ENCODE assay signal across 13 cellular contexts in genomic region chr21:45977396-45977795, GRCh38. TPM values are rescaled to one million over a fixed set of nuclear protein-coding genes. Genes with fewer than 3 reads are reported as not detected.
DNase-seq lines count a peak whose midpoint lies in the region; TF ChIP-seq lines count a peak whose summit lies in the region.
"Had no signal": no experiment of that assay in that cellular context is flagged by ENCODE, and none has a peak within 500 bp of the region (broad histone marks: within the 10 kb centered on the region; RNA-seq: fewer than 3 reads in every experiment).

No MANE protein-coding gene starts in this region.

- no peaks in the 10 kb centered on the region for H3K9me2 ChIP-seq in PC-9 (ENCODE audit: insufficient read depth)

- CTCF ChIA-PET in PC-9 (lab: Charles Lee) = no interaction called here

- H3K27ac Mint-ChIP-seq in CD14-positive monocyte = no peak overlapping the region
- H3K27ac Mint-ChIP-seq in osteocyte (ENCODE audit: unreplicated experiment) = peak overlapping the region; percentile 77
- H3K27ac Mint-ChIP-seq: immature natural killer cell; T-helper 1 cell treated with Interleukin-12 subunit alpha and Interleukin-12 subunit beta and Interleukin-4 antibody, amounts not matched to agents 30 μg/mL and 1 μg/mL, for 36 hours had no signal

- peaks cover 47 to 72% (median 49%) of the 10 kb centered on the region in 3 donors for H3K27me3 Mint-ChIP-seq in CD14-positive monocyte (ENCODE audit: low read depth in 3 of 3)
- H3K27me3 Mint-ChIP-seq in osteocyte (ENCODE audit: unreplicated experiment) = no peaks in the 10 kb centered on the region

- H3K36me3 ChIP-seq in SK-N-MC (ENCODE audit: insufficient read depth, low read length) (no peaks in the 10 kb centered on the region), left ventricle myocardium inferior (no peaks in the 10 kb centered on the region), PC-9 (ENCODE audit: low read depth) (no peaks in the 10 kb centered on the region)
- H3K36me3 ChIP-seq: cardiac muscle cell had no signal

- DNase-seq in CD14-positive monocyte (ENCODE audit: low spot score) (peak; percentile 42), SK-N-MC (ENCODE audit: low read depth, low spot score) (no peak), left ventricle myocardium inferior (peak; percentile 50), osteocyte (ENCODE audit: extremely low spot score, unreplicated experiment) (no peak), superior temporal gyrus (ENCODE audit: extremely low spot score) (no peak), NCI-H2081 (lab: John Stamatoyannopoulos, UW) (no peak), PC-9 (no peak), AG20443 (ENCODE audit: low spot score) (no peak)
- DNase-seq: activated CD4-positive, alpha-beta T cell treated with anti-CD3 and anti-CD28 coated beads, Interleukin-2, amount 50 U/mL, for 1 hour; DMS53; immature natural killer cell had no signal

- peaks cover 0 to 15% (median 2%) of the 10 kb centered on the region in 7 donors for H3K9me3 Mint-ChIP-seq in CD14-positive monocyte
- no peaks in the 10 kb centered on the region for H3K9me3 Mint-ChIP-seq in osteocyte (ENCODE audit: unreplicated experiment)
- H3K9me3 Mint-ChIP-seq: immature natural killer cell; T-helper 1 cell treated with Interleukin-12 subunit alpha and Interleukin-12 subunit beta and Interleukin-4 antibody, amounts not matched to agents 30 μg/mL and 1 μg/mL, for 36 hours had no signal

- peaks cover 14% of the 10 kb centered on the region; the same call in 1 of the 2 replicates for H3F3A ChIP-seq in PC-9 (ENCODE audit: insufficient read depth, low read depth)

- H3K4me1 ChIP-seq in left ventricle myocardium inferior (peaks cover 69% of the 10 kb centered on the region), PC-9 (replicated peaks; ENCODE audit: insufficient read depth) (peaks cover 16% of the 10 kb centered on the region)

- no peak overlapping the region for H3K4me2 ChIP-seq in PC-9

- H3K36me3 Mint-ChIP-seq in CD14-positive monocyte (no peaks in the 10 kb centered on the region), osteocyte (ENCODE audit: unreplicated experiment) (no peaks in the 10 kb centered on the region)
- H3K36me3 Mint-ChIP-seq: immature natural killer cell had no signal

- peak overlapping the region; percentile 18; the same call in 1 of the 2 replicates for H3K4me3 ChIP-seq in SK-N-MC
- H3K4me3 ChIP-seq in left ventricle myocardium inferior = peak overlapping the region; percentile 43
- no peak overlapping the region for H3K4me3 ChIP-seq in PC-9
- H3K4me3 ChIP-seq: cardiac muscle cell had no signal

- H3K9me3 ChIP-seq in SK-N-MC (ENCODE audit: low read depth, low read length) (no peaks in the 10 kb centered on the region), left ventricle myocardium inferior (replicated peaks) (no peaks in the 10 kb centered on the region), PC-9 (ENCODE audit: insufficient read depth, low read depth) (no peaks in the 10 kb centered on the region)

- POLR2A ChIA-PET in PC-9 (lab: Charles Lee; ENCODE audit: unreplicated experiment) = no interaction called here

- H3K4me3 Mint-ChIP-seq in CD14-positive monocyte (no peak overlapping the region), osteocyte (ENCODE audit: unreplicated experiment) (no peak overlapping the region)
- H3K4me3 Mint-ChIP-seq: immature natural killer cell; T-helper 1 cell treated with Interleukin-12 subunit alpha and Interleukin-12 subunit beta and Interleukin-4 antibody, amounts not matched to agents 30 μg/mL and 1 μg/mL, for 36 hours had no signal

- H3K27ac ChIP-seq in SK-N-MC (no peak overlapping the region), left ventricle myocardium inferior (replicated peaks) (peak overlapping the region; percentile 97), PC-9 (no peak overlapping the region)
- H3K27ac ChIP-seq: cardiac muscle cell had no signal

- no peaks in the 10 kb centered on the region for H4K20me1 ChIP-seq in PC-9 (ENCODE audit: insufficient read depth)

- no peaks in the 10 kb centered on the region for H3K27me3 ChIP-seq in left ventricle myocardium inferior (ENCODE audit: low read depth)
- H3K27me3 ChIP-seq in PC-9 (ENCODE audit: insufficient read depth, low read depth) = no peaks in the 10 kb centered on the region

- no TSS peak for BruUV-seq in PC-9 (replicated peaks; lab: Mats Ljungman, UMichigan)

- intact Hi-C loops in CD14-positive monocyte (cut with micrococcal nuclease) = no loop called here
- intact Hi-C loops in left ventricle myocardium inferior (cut with micrococcal nuclease) = loop anchor here (10.0 kb wide), 1 partner anchor 127 kb away; no protein-coding TSS in a partner anchor
- intact Hi-C loops in PC-9 (cut with micrococcal nuclease; ENCODE audit: unreplicated experiment) = no loop called here

- H3K79me2 ChIP-seq in PC-9 (ENCODE audit: low read depth) = peaks cover 7% of the 10 kb centered on the region

- TF ChIP-seq CTCF in CD14-positive monocyte (IDR thresholded peaks at IDR 0.05) = no peak
- TF ChIP-seq CTCF in left ventricle myocardium inferior (IDR thresholded peaks at IDR 0.05; ENCODE audit: borderline replicate concordance) = no peak
- no peak for TF ChIP-seq CTCF in osteocyte (IDR thresholded peaks at IDR 0.05)
- TF ChIP-seq CTCF in PC-9 (conservative IDR thresholded peaks at IDR 0.05) = no peak

- H3K4me1 Mint-ChIP-seq in CD14-positive monocyte (peaks cover 17% of the 10 kb centered on the region), osteocyte (ENCODE audit: unreplicated experiment) (peaks cover 45% of the 10 kb centered on the region)

- no peak overlapping the region for H3K9ac ChIP-seq in SK-N-MC (ENCODE audit: insufficient read length)

- H2AFZ ChIP-seq in PC-9 = no peak overlapping the region

RNA-seq across cellular contexts. Expression of gene COL6A1, which starts 4.2 kb away (rescaled TPM):
- polyA plus RNA-seq in CD14-positive monocyte = under 1 TPM; 0.08 to 0.10 TPM
- total RNA-seq in left ventricle myocardium inferior = 154 TPM
- total RNA-seq in osteocyte = 1,503 and 1,582 TPM in 2 replicates
- 43.1 and 51.8 TPM in 2 replicates for total RNA-seq in PC-9 (2021)

Comparison
In these comparisons a context has a peak if more than half of its experiments do, and no peak if none do; other contexts are left out.
1. DNase-seq: peak in CD14-positive monocyte (single experiment) and left ventricle myocardium inferior (single experiment); none in SK-N-MC (single experiment), osteocyte (single experiment), superior temporal gyrus (single experiment), NCI-H2081 (0 of 2), PC-9 (0 of 2) and AG20443 (single experiment).